Comparison of ENCODE assay signal across 26 cellular contexts in genomic region chr3:135091956-135092355, GRCh38.
DNase-seq lines count a peak whose midpoint lies in the region; ATAC-seq, FAIRE-seq and TF ChIP-seq lines count a peak whose summit lies in the region.
"Had no signal": no experiment of that assay in that cellular context is flagged by ENCODE, and none has a peak within 500 bp of the region (broad histone marks: within the 10 kb centered on the region; RNA-seq: fewer than 3 reads in every experiment).

No MANE protein-coding gene starts in this region.

- H4K20me1 ChIP-seq in H1 (replicated peaks in 1 of 2; ENCODE audit: control insufficient read depth in 1 of 2, insufficient read depth in 2 of 2, low read length in 2 of 2) = no peaks in the 10 kb centered on the region
- H4K20me1 ChIP-seq: BLaER1 had no signal

- CTCF ChIA-PET in H1 (lab: Charles Lee; ENCODE audit: partially characterized antibody) = no interaction called here

- H2AFZ ChIP-seq in H1 (ENCODE audit: low read length) = no peak overlapping the region

- no peak overlapping the region for H2BK20ac ChIP-seq in H1 (ENCODE audit: low read length)

- H3K27me3 Mint-ChIP-seq in stimulated activated memory B cell treated with anti-CD40 and anti-IgM and Interleukin-4, amounts not matched to agents 10 μg/mL and 1 μg/mL and 100 μg/mL, for 72 hours = peaks cover 7% of the 10 kb centered on the region

- H3K4me3 Mint-ChIP-seq in stimulated activated memory B cell treated with anti-CD40 and anti-IgM and Interleukin-4, amounts not matched to agents 10 μg/mL and 1 μg/mL and 100 μg/mL, for 72 hours = no peak overlapping the region
- H3K4me3 Mint-ChIP-seq: CD14-positive monocyte; CD4-positive, alpha-beta memory T cell; CD4-positive, CD25-positive, alpha-beta regulatory T cell; CD8-positive, alpha-beta memory T cell had no signal

- no peak overlapping the region for H3K23ac ChIP-seq in H1 (ENCODE audit: insufficient read length)

- no peak overlapping the region for H4K5ac ChIP-seq in H1 (ENCODE audit: insufficient read length, low read depth, low read length)

- H3K23me2 ChIP-seq in H1 (ENCODE audit: low read depth, low read length) = no peaks in the 10 kb centered on the region

- no peak for TF ChIP-seq POLR2A in H1 (IDR thresholded peaks at IDR 0.05; ENCODE audit: control extremely low read depth in 1 of 2, low read depth in 2 of 2, low read length in 2 of 2)

- no peak overlapping the region for H2BK12ac ChIP-seq in H1 (ENCODE audit: low read depth, low read length)

- H2BK5ac ChIP-seq in H1 (ENCODE audit: low read depth, low read length) = no peak overlapping the region

- H3K9me3 ChIP-seq in H1 (ENCODE audit: insufficient read depth in 2 of 2, low read depth in 1 of 2, low read length in 1 of 2) (no peaks in the 10 kb centered on the region), right atrium auricular region (no peaks in the 10 kb centered on the region)
- H3K9me3 ChIP-seq: BE2C, BLaER1 had no signal

- no peak for TF ChIP-seq CTCF in H1 (IDR thresholded peaks at IDR 0.05; ENCODE audit: control extremely low read depth in 1 of 3, insufficient read depth in 1 of 3, low read depth in 1 of 3, low read length in 3 of 3)
- no peak for TF ChIP-seq CTCF in right atrium auricular region (IDR thresholded peaks at IDR 0.05)

- H3K18ac ChIP-seq in H1 (ENCODE audit: extremely low read depth, low read length) = no peak overlapping the region

- no peaks in the 10 kb centered on the region for H3K4me1 Mint-ChIP-seq in stimulated activated memory B cell treated with anti-CD40 and anti-IgM and Interleukin-4, amounts not matched to agents 10 μg/mL and 1 μg/mL and 100 μg/mL, for 72 hours
- H3K4me1 Mint-ChIP-seq: CD14-positive monocyte; CD4-positive, alpha-beta memory T cell; CD4-positive, CD25-positive, alpha-beta regulatory T cell; CD8-positive, alpha-beta memory T cell had no signal

- H3K27me3 ChIP-seq in H1 (replicated peaks in 1 of 4; ENCODE audit: control insufficient read depth in 3 of 4, extremely low read depth in 1 of 4, insufficient read depth in 3 of 4, low read length in 3 of 4) (no peaks in the 10 kb centered on the region), right atrium auricular region (no peaks in the 10 kb centered on the region)
- H3K27me3 ChIP-seq: BE2C, BLaER1 had no signal

- POLR2A ChIA-PET in H1 (lab: Charles Lee; ENCODE audit: partially characterized antibody) = no interaction called here

- H3K4ac ChIP-seq in H1 (replicated peaks; ENCODE audit: insufficient read length, low read depth, low read length) = no peak overlapping the region

- no peak for FAIRE-seq in H1 (lab: Jason Lieb, UNC)
- FAIRE-seq: A204.1, G401.6, GM12891, GM19239 had no signal

- H3K9ac ChIP-seq in H1 (replicated peaks in 1 of 4; ENCODE audit: extremely low read depth in 1 of 4, low read depth in 3 of 4, low read length in 3 of 4) = no peak overlapping the region
- H3K9ac ChIP-seq: BLaER1 had no signal

- H3K56ac ChIP-seq in H1 (replicated peaks; ENCODE audit: insufficient read length, low read depth, low read length) = no peak overlapping the region

- no peaks in the 10 kb centered on the region for H3K4me1 ChIP-seq in H1 (replicated peaks in 1 of 4; ENCODE audit: control insufficient read depth in 3 of 4, insufficient read depth in 4 of 4, low read length in 3 of 4)
- H3K4me1 ChIP-seq in right atrium auricular region = no peaks in the 10 kb centered on the region
- H3K4me1 ChIP-seq: BE2C, BLaER1 had no signal

- H3K9me3 Mint-ChIP-seq in stimulated activated memory B cell treated with anti-CD40 and anti-IgM and Interleukin-4, amounts not matched to agents 10 μg/mL and 1 μg/mL and 100 μg/mL, for 72 hours = no peaks in the 10 kb centered on the region

- H3K27ac ChIP-seq in H1 (ENCODE audit: low read depth, low read length) (no peak overlapping the region), right atrium auricular region (no peak overlapping the region)
- H3K27ac ChIP-seq: BLaER1 had no signal

- H3K36me3 Mint-ChIP-seq in stimulated activated memory B cell treated with anti-CD40 and anti-IgM and Interleukin-4, amounts not matched to agents 10 μg/mL and 1 μg/mL and 100 μg/mL, for 72 hours = no peaks in the 10 kb centered on the region
- H3K36me3 Mint-ChIP-seq: CD14-positive monocyte; CD4-positive, alpha-beta memory T cell; CD4-positive, CD25-positive, alpha-beta regulatory T cell; CD8-positive, alpha-beta memory T cell had no signal

- no peak for TF ChIP-seq EP300 in H1 (IDR thresholded peaks at IDR 0.05; ENCODE audit: borderline replicate concordance in 1 of 2, low read depth in 2 of 2, low read length in 2 of 2)

- H3K4me2 ChIP-seq in H1 (ENCODE audit: insufficient read depth in 1 of 2, low read depth in 2 of 2, low read length in 2 of 2) = no peak overlapping the region
- H3K4me2 ChIP-seq: BLaER1 had no signal

- H4K91ac ChIP-seq in H1 (replicated peaks; ENCODE audit: insufficient read length, low read length) = no peak overlapping the region

- 94% methylated on average over 5 of the region's 5 CpGs; no CpG with 5 or more reads in 1 of the 2 experiments for WGBS in H1 (ENCODE audit: extremely low coverage in 1 of 2, insufficient coverage in 1 of 2, insufficient read length in 1 of 2, insufficient replicate concordance in 2 of 2, low coverage in 1 of 2, low lambda C conversion rate in 2 of 2, missing lambda C conversion rate in 1 of 2), 2 experiments

- H3K27ac Mint-ChIP-seq in stimulated activated memory B cell treated with anti-CD40 and anti-IgM and Interleukin-4, amounts not matched to agents 10 μg/mL and 1 μg/mL and 100 μg/mL, for 72 hours = no peak overlapping the region
- H3K27ac Mint-ChIP-seq: CD14-positive monocyte; CD4-positive, alpha-beta memory T cell; CD4-positive, CD25-positive, alpha-beta regulatory T cell; CD8-positive, alpha-beta memory T cell had no signal

- TF ChIP-seq RAD21 in H1 (IDR thresholded peaks at IDR 0.05 in 1 of 2, conservative IDR thresholded peaks at IDR 0.05 in 1 of 2; ENCODE audit: low read depth in 2 of 2, low read length in 2 of 2) = no peak

- DNase-seq in cerebellar cortex (ENCODE audit: low spot score) (peak; percentile 77), H1 (ENCODE audit: low read depth in 1 of 2, low spot score in 2 of 2) (no peak), islet precursor cell (peak; percentile 37), right atrium auricular region (ENCODE audit: low spot score) (no peak)
- no peak for DNase-seq in stimulated activated naive CD4-positive, alpha-beta T cell (lab: John Stamatoyannopoulos, UW)
- DNase-seq: 8988T; ACHN; BE2C; CD4-positive, alpha-beta memory T cell; CD4-positive, CD25-positive, alpha-beta regulatory T cell; CD8-positive, alpha-beta memory T cell; COR-L47; DMS 273 treated with DMSO at 0.1 percent for 48 hours; DMS153; DMS53; DMS79; EL; GF-D8 had no signal

- H3K4me3 ChIP-seq in H1 (ENCODE audit: extremely low read depth in 1 of 4, insufficient read depth in 2 of 4, low read depth in 3 of 4, low read length in 4 of 4) = no peak overlapping the region
- no peak overlapping the region for H3K4me3 ChIP-seq in right atrium auricular region
- H3K4me3 ChIP-seq: BLaER1 had no signal

- no peak overlapping the region for H2BK15ac ChIP-seq in H1 (ENCODE audit: low read length)

- H2AK5ac ChIP-seq in H1 (ENCODE audit: low read depth, low read length) = no peak overlapping the region

- no peak for ATAC-seq in GM21381 (IDR thresholded peaks at IDR 0.05; ENCODE audit: unreplicated experiment)
- ATAC-seq in stimulated activated memory B cell treated with anti-CD40 and anti-IgM and Interleukin-4, amounts not matched to agents 10 μg/mL and 1 μg/mL and 100 μg/mL, for 72 hours = no peak

- no peaks in the 10 kb centered on the region for H3K79me1 ChIP-seq in H1 (ENCODE audit: low read depth, low read length)

- H2BK120ac ChIP-seq in H1 (replicated peaks; ENCODE audit: low read depth, low read length) = no peak overlapping the region

- H3K36me3 ChIP-seq in H1 (ENCODE audit: control insufficient read depth in 2 of 4, insufficient read depth in 4 of 4, low read length in 3 of 4) = no peaks in the 10 kb centered on the region
- no peaks in the 10 kb centered on the region for H3K36me3 ChIP-seq in right atrium auricular region
- H3K36me3 ChIP-seq: BE2C, BLaER1 had no signal

- no peaks in the 10 kb centered on the region for H3K79me2 ChIP-seq in H1 (ENCODE audit: control insufficient read depth in 1 of 2, insufficient read depth in 2 of 2, low read length in 2 of 2)

- H4K8ac ChIP-seq in H1 (ENCODE audit: extremely low read depth, insufficient read depth, low read length) = peak overlapping the region; percentile 59; the same call in 1 of the 2 replicates

- no peak overlapping the region for H3K14ac ChIP-seq in H1 (ENCODE audit: insufficient read length)

TF ChIP-seq in H1, 55 proteins besides CTCF, POLR2A, EP300 and RAD21:
- TF ChIP-seq NANOG (IDR thresholded peaks at IDR 0.05; ENCODE audit: insufficient read depth, low read depth, low read length, poor library complexity, severe bottlenecking) = no peak
- no peak for TF ChIP-seq GTF2F1 (IDR thresholded peaks at IDR 0.05; ENCODE audit: borderline replicate concordance, low read depth, low read length)
- no peak for TF ChIP-seq KDM1A (IDR thresholded peaks at IDR 0.05; ENCODE audit: borderline replicate concordance, low read length)
- TF ChIP-seq E2F6 (IDR thresholded peaks at IDR 0.05) = no peak
- no peak for TF ChIP-seq ZNF274 (IDR thresholded peaks at IDR 0.05; ENCODE audit: borderline replicate concordance, extremely low read depth, low read length)
- TF ChIP-seq MAFK (IDR thresholded peaks at IDR 0.05; ENCODE audit: low read depth, low read length) = no peak
- no peak for TF ChIP-seq SP2 (IDR thresholded peaks at IDR 0.05; ENCODE audit: low read length)

Comparison
In these comparisons a context has a peak if more than half of its experiments do, and no peak if none do; other contexts are left out.
1. DNase-seq: peak in cerebellar cortex (single experiment) and islet precursor cell (single experiment); none in H1 (0 of 2), right atrium auricular region (single experiment) and stimulated activated naive CD4-positive, alpha-beta T cell (0 of 6).